9 cellular contexts compared by ENCODE assay signal in the genomic region with DNA sequence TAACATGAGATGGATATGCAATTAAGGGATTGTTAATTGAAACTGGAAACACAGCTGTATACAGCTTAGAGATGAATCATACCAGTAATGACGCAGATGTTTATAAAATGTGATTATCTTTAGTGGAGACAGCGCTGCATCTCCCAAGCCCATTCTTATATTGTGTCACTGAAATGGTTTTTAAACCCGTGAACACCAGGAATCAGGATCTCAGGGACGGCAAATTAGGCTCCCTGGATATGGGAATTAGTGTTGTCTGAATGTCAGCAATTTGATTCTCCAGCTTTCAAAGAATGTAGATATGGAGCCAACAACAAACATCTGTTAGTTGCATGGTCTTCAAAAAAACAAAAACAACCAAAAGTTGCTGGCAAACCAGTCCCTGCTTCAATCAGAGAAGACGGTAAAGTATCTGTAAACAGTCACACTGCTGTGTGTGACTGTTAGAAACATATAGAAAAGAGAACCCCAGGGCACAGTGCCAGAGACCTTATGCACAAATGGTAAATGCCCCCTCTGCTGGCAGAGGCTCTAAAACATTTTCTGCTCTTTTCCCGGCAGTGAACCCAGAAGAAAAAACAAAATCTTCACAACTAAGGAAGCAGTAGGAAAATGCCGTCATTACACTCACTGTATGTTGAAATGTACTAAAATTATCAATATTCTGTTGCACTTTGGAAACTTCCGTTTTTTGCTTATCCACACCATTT.
A peak's percentile ranks its signal among the peaks of the same experiment; 100 is the strongest.
DNase-seq lines count a peak whose midpoint lies in the region; ATAC-seq, FAIRE-seq and TF ChIP-seq lines count a peak whose summit lies in the region.
"Had no signal": no experiment of that assay in that cellular context is flagged by ENCODE, and none has a peak within 500 bp of the region (broad histone marks: within the 10 kb centered on the region; RNA-seq: fewer than 3 reads in every experiment).

No MANE protein-coding gene starts in this region.

- TF ChIP-seq POLR2A in H1 (IDR thresholded peaks at IDR 0.05; ENCODE audit: control extremely low read depth in 1 of 2, low read depth in 2 of 2, low read length in 2 of 2): no peak

- H3K14ac ChIP-seq in H1 (ENCODE audit: insufficient read length): no peak overlapping the region

- no peak overlapping the region for H2BK5ac ChIP-seq in H1 (ENCODE audit: low read depth, low read length)

- no peak overlapping the region for H2BK12ac ChIP-seq in H1 (ENCODE audit: low read depth, low read length)

- peak; percentile 97 for FAIRE-seq in H1 (lab: Jason Lieb, UNC)

- H3K4ac ChIP-seq in H1 (replicated peaks; ENCODE audit: insufficient read length, low read depth, low read length): no peak overlapping the region

- no peaks in the 10 kb centered on the region for H4K20me1 ChIP-seq in BLaER1
- no peaks in the 10 kb centered on the region for H4K20me1 ChIP-seq in H1 (replicated peaks in 1 of 2; ENCODE audit: control insufficient read depth in 1 of 2, insufficient read depth in 2 of 2, low read length in 2 of 2)

- no peaks in the 10 kb centered on the region for H3K23me2 ChIP-seq in H1 (ENCODE audit: low read depth, low read length)

- no peak overlapping the region for H4K91ac ChIP-seq in H1 (replicated peaks; ENCODE audit: insufficient read length, low read length)

- no peaks in the 10 kb centered on the region for H3K79me2 ChIP-seq in H1 (ENCODE audit: control insufficient read depth in 1 of 2, insufficient read depth in 2 of 2, low read length in 2 of 2)

- H3K18ac ChIP-seq in H1 (ENCODE audit: extremely low read depth, low read length): no peak overlapping the region

- H3K23ac ChIP-seq in H1 (ENCODE audit: insufficient read length): no peak overlapping the region

- no peaks in the 10 kb centered on the region for H3K79me1 ChIP-seq in H1 (ENCODE audit: low read depth, low read length)

- CTCF ChIA-PET in H1 (lab: Charles Lee; ENCODE audit: partially characterized antibody): interaction anchor here (0.6 to 2.6 kb wide), 7 partner anchors 40 to 386 kb away, joined by 3 to 10 read pairs (median 4); no protein-coding TSS in a partner anchor

- H3K27me3 Mint-ChIP-seq in nephron progenitor cell (ENCODE audit: low read depth, poor library complexity): peaks cover 3% of the 10 kb centered on the region
- H3K27me3 Mint-ChIP-seq in activated naive CD8-positive, alpha-beta T cell treated with anti-CD3 and anti-CD28 coated beads for 36 hours: no peaks in the 10 kb centered on the region
- H3K27me3 Mint-ChIP-seq: IgD-negative memory B cell had no signal

- H3K9ac ChIP-seq in BLaER1 (no peak overlapping the region; the same call in 1 of the 2 replicates), NT2/D1 (ENCODE audit: insufficient read length, low read depth) (no peak overlapping the region), H1 (replicated peaks in 1 of 4; ENCODE audit: extremely low read depth in 1 of 4, low read depth in 3 of 4, low read length in 3 of 4) (no peak overlapping the region)

- peak; percentile 53 for ATAC-seq in GM19395 (IDR thresholded peaks at IDR 0.05; ENCODE audit: unreplicated experiment)

- H2BK120ac ChIP-seq in H1 (replicated peaks; ENCODE audit: low read depth, low read length): no peak overlapping the region

- H4K5ac ChIP-seq in H1 (ENCODE audit: insufficient read length, low read depth, low read length): no peak overlapping the region

- no peaks in the 10 kb centered on the region for H3K36me3 Mint-ChIP-seq in nephron progenitor cell (ENCODE audit: low read depth)
- no peaks in the 10 kb centered on the region for H3K36me3 Mint-ChIP-seq in activated naive CD8-positive, alpha-beta T cell treated with anti-CD3 and anti-CD28 coated beads for 36 hours
- H3K36me3 Mint-ChIP-seq: IgD-negative memory B cell had no signal

- H2AK5ac ChIP-seq in H1 (ENCODE audit: low read depth, low read length): no peak overlapping the region

- peaks cover 23% of the 10 kb centered on the region for H3K4me1 Mint-ChIP-seq in nephron progenitor cell
- H3K4me1 Mint-ChIP-seq in activated naive CD8-positive, alpha-beta T cell treated with anti-CD3 and anti-CD28 coated beads for 36 hours: no peaks in the 10 kb centered on the region
- H3K4me1 Mint-ChIP-seq: IgD-negative memory B cell had no signal

- H3K4me3 ChIP-seq in BLaER1 (no peak overlapping the region), NT2/D1 (ENCODE audit: insufficient read length, low read depth) (no peak overlapping the region), H1 (ENCODE audit: extremely low read depth in 1 of 4, insufficient read depth in 2 of 4, low read depth in 3 of 4, low read length in 4 of 4) (no peak overlapping the region)

- no peak for TF ChIP-seq EP300 in H1 (IDR thresholded peaks at IDR 0.05; ENCODE audit: borderline replicate concordance in 1 of 2, low read depth in 2 of 2, low read length in 2 of 2)

- H3K27me3 ChIP-seq in BLaER1 (peaks cover 74% of the 10 kb centered on the region), NT2/D1 (ENCODE audit: insufficient read depth, insufficient read length) (no peaks in the 10 kb centered on the region), H1 (replicated peaks in 1 of 4; ENCODE audit: control insufficient read depth in 3 of 4, extremely low read depth in 1 of 4, insufficient read depth in 3 of 4, low read length in 3 of 4) (no peaks in the 10 kb centered on the region)

- H3K4me1 ChIP-seq in BLaER1 (peaks cover 11% of the 10 kb centered on the region), NT2/D1 (ENCODE audit: insufficient read depth, insufficient read length) (no peaks in the 10 kb centered on the region), H1 (replicated peaks in 1 of 4; ENCODE audit: control insufficient read depth in 3 of 4, insufficient read depth in 4 of 4, low read length in 3 of 4) (no peaks in the 10 kb centered on the region)

- H3K9me3 Mint-ChIP-seq in nephron progenitor cell: peaks cover 45% of the 10 kb centered on the region
- no peaks in the 10 kb centered on the region for H3K9me3 Mint-ChIP-seq in activated naive CD8-positive, alpha-beta T cell treated with anti-CD3 and anti-CD28 coated beads for 36 hours
- H3K9me3 Mint-ChIP-seq: IgD-negative memory B cell had no signal

- no peak overlapping the region for H3K56ac ChIP-seq in H1 (replicated peaks; ENCODE audit: insufficient read length, low read depth, low read length)

- peak; percentile 50 to 64 for TF ChIP-seq RAD21 in H1 (IDR thresholded peaks at IDR 0.05 in 1 of 2, conservative IDR thresholded peaks at IDR 0.05 in 1 of 2; ENCODE audit: low read depth in 2 of 2, low read length in 2 of 2)

- POLR2A ChIA-PET in H1 (lab: Charles Lee; ENCODE audit: partially characterized antibody): interaction anchor here (0.6 kb wide), 1 partner anchor 674 kb away, joined by 3 read pairs; no protein-coding TSS in a partner anchor

- H4K8ac ChIP-seq in H1 (ENCODE audit: extremely low read depth, insufficient read depth, low read length): no peak overlapping the region

- H3K4me3 Mint-ChIP-seq in nephron progenitor cell: no peak overlapping the region
- no peak overlapping the region for H3K4me3 Mint-ChIP-seq in activated naive CD8-positive, alpha-beta T cell treated with anti-CD3 and anti-CD28 coated beads for 36 hours
- H3K4me3 Mint-ChIP-seq: IgD-negative memory B cell had no signal

- no peak overlapping the region for H3K27ac Mint-ChIP-seq in nephron progenitor cell
- H3K27ac Mint-ChIP-seq in activated naive CD8-positive, alpha-beta T cell treated with anti-CD3 and anti-CD28 coated beads for 36 hours: no peak overlapping the region
- H3K27ac Mint-ChIP-seq: IgD-negative memory B cell had no signal

- H3K36me3 ChIP-seq in BLaER1 (no peaks in the 10 kb centered on the region), NT2/D1 (ENCODE audit: insufficient read depth, insufficient read length, low read length) (no peaks in the 10 kb centered on the region), H1 (ENCODE audit: control insufficient read depth in 2 of 4, insufficient read depth in 4 of 4, low read length in 3 of 4) (no peaks in the 10 kb centered on the region)

- H2AFZ ChIP-seq in H1 (ENCODE audit: low read length): no peak overlapping the region

- H2BK20ac ChIP-seq in H1 (ENCODE audit: low read length): no peak overlapping the region

- H2BK15ac ChIP-seq in H1 (ENCODE audit: low read length): no peak overlapping the region

- DNase-seq in NT2/D1 (ENCODE audit: low read depth, low spot score) (peak; percentile 9), H1 (ENCODE audit: low read depth in 1 of 2, low spot score in 2 of 2) (peak; percentile 5 to 50), nephron progenitor cell (peak; percentile 8), NCI-H526 treated with DMSO at 0.1 percent for 48 hours (lab: John Stamatoyannopoulos, UW) (no peak), COLO829 (ENCODE audit: low spot score) (no peak)
- DNase-seq in activated naive CD8-positive, alpha-beta T cell treated with anti-CD3 and anti-CD28 coated beads for 36 hours: no peak

- H3K4me2 ChIP-seq in BLaER1: peak overlapping the region; percentile 30; the same call in 1 of the 2 replicates
- no peak overlapping the region for H3K4me2 ChIP-seq in H1 (ENCODE audit: insufficient read depth in 1 of 2, low read depth in 2 of 2, low read length in 2 of 2)

- 78% methylated on average over 8 of the region's 8 CpGs; no CpG with 5 or more reads in 1 of the 2 experiments for WGBS in H1 (ENCODE audit: extremely low coverage in 1 of 2, insufficient coverage in 1 of 2, insufficient read length in 1 of 2, insufficient replicate concordance in 2 of 2, low coverage in 1 of 2, low lambda C conversion rate in 2 of 2, missing lambda C conversion rate in 1 of 2), 2 experiments

- TF ChIP-seq CTCF in H1 (IDR thresholded peaks at IDR 0.05; ENCODE audit: control extremely low read depth in 1 of 3, insufficient read depth in 1 of 3, low read depth in 1 of 3, low read length in 3 of 3) (peak in 2 of 3 experiments; percentile 28 to 33; a peak in 2 of 4 replicates), nephron progenitor cell (IDR thresholded peaks at IDR 0.05) (peak; percentile 38)

- 0 out of 2 replicates have a peak, but pooled peaks cover 4% of the 10 kb centered on the region for H3K9me3 ChIP-seq in BLaER1
- H3K9me3 ChIP-seq in NT2/D1 (ENCODE audit: insufficient read depth, low read length): no peaks in the 10 kb centered on the region
- H3K9me3 ChIP-seq in H1 (ENCODE audit: insufficient read depth in 2 of 2, low read depth in 1 of 2, low read length in 1 of 2): no peaks in the 10 kb centered on the region

- H3K27ac ChIP-seq in BLaER1 (no peak overlapping the region), H1 (ENCODE audit: low read depth, low read length) (no peak overlapping the region)

TF ChIP-seq in H1, 55 proteins besides CTCF, POLR2A, EP300 and RAD21 (continues in another document):
- TF ChIP-seq CBX8 (IDR thresholded peaks at IDR 0.05; ENCODE audit: borderline replicate concordance, low read depth, low read length) (no peak), MAX (IDR thresholded peaks at IDR 0.05) (no peak), SIN3A (conservative IDR thresholded peaks at IDR 0.05 in 1 of 2, IDR thresholded peaks at IDR 0.05 in 1 of 2; ENCODE audit: low read depth in 1 of 2, low read length in 2 of 2) (no peak), NRF1 (IDR thresholded peaks at IDR 0.05; ENCODE audit: low read depth, low read length) (no peak), CHD1 (IDR thresholded peaks at IDR 0.05; ENCODE audit: low read depth, low read length) (no peak), TBP (IDR thresholded peaks at IDR 0.05; ENCODE audit: low read depth, low read length) (no peak)

Comparison
In these comparisons a context has a peak if more than half of its experiments do, and no peak if none do; other contexts are left out.
1. DNase-seq: peak in NT2/D1 (single experiment), H1 (2 of 2) and nephron progenitor cell (single experiment); none in NCI-H526 treated with DMSO at 0.1 percent for 48 hours (single experiment), COLO829 (single experiment) and activated naive CD8-positive, alpha-beta T cell treated with anti-CD3 and anti-CD28 coated beads for 36 hours (single experiment).